ENCODE assay signal across 23 cellular contexts in genomic region chr6:38339914-38340313, GRCh38.
A peak's percentile ranks its signal among the peaks of the same experiment; 100 is the strongest.
DNase-seq lines count a peak whose midpoint lies in the region; ATAC-seq, FAIRE-seq and TF ChIP-seq lines count a peak whose summit lies in the region.
"Had no signal": no experiment of that assay in that cellular context is flagged by ENCODE, and none has a peak within 500 bp of the region (broad histone marks: within the 10 kb centered on the region; RNA-seq: fewer than 3 reads in every experiment).

No MANE protein-coding gene starts in this region.

- TF ChIP-seq POLR2A in K562 (conservative IDR thresholded peaks at IDR 0.05) (no peak), HepG2 (IDR thresholded peaks at IDR 0.05; ENCODE audit: insufficient read depth in 1 of 2, low read depth in 2 of 2, low read length in 2 of 2) (no peak)

- TF ChIP-seq EP300 in K562 (IDR thresholded peaks at IDR 0.05; ENCODE audit: low read length) (no peak), HepG2 (IDR thresholded peaks at IDR 0.05; ENCODE audit: low read depth in 2 of 2, low read length in 2 of 2) (no peak), HepG2 (CRISPR knock-in tag; IDR thresholded peaks at IDR 0.05; ENCODE audit: borderline replicate concordance) (no peak)

- H2AFZ ChIP-seq in K562 (ENCODE audit: low read depth, low read length) (no peak overlapping the region), HepG2 (ENCODE audit: low read length) (no peak overlapping the region)

- no peaks in the 10 kb centered on the region for H3K9me3 ChIP-seq in K562 (replicated peaks; ENCODE audit: control insufficient read depth, insufficient read depth, low read depth, low read length)
- H3K9me3 ChIP-seq in HepG2 (ENCODE audit: low read length), result no peaks in the 10 kb centered on the region
- no peaks in the 10 kb centered on the region for H3K9me3 ChIP-seq in ascending aorta
- H3K9me3 ChIP-seq: A549, Caco-2 had no signal

- TF ChIP-seq CTCF in D721Med (IDR thresholded peaks at IDR 0.05; ENCODE audit: insufficient read depth, missing control alignments) (no peak), K562 (IDR thresholded peaks at IDR 0.05 in 2 of 3, conservative IDR thresholded peaks at IDR 0.05 in 1 of 3; ENCODE audit: insufficient read depth in 2 of 3, low read depth in 1 of 3, low read length in 3 of 3) (no peak), HepG2 (CRISPR knock-in tag; IDR thresholded peaks at IDR 0.05) (no peak), ascending aorta (IDR thresholded peaks at IDR 0.05) (no peak)

- ATAC-seq in K562, result no peak
- no peak for ATAC-seq in HepG2
- ATAC-seq: A549; CD8-positive, alpha-beta T cell; GM12878 had no signal

- FAIRE-seq in D721Med (lab: Jason Lieb, UNC) (peak; percentile 69), K562 (lab: Jason Lieb, UNC) (no peak), HepG2 (lab: Jason Lieb, UNC) (no peak)
- FAIRE-seq: A549, GM12878, GM12892 had no signal

- intact Hi-C loops in K562 (cut with micrococcal nuclease) (no loop called here), HepG2 (cut with micrococcal nuclease; ENCODE audit: unreplicated experiment) (no loop called here), ascending aorta (cut with DNase I) (no loop called here)

- H3K36me3 ChIP-seq in K562 (ENCODE audit: control insufficient read depth, insufficient read depth, low read length) (no peaks in the 10 kb centered on the region), HepG2 (replicated peaks in 1 of 2; ENCODE audit: control insufficient read depth in 1 of 2, insufficient read depth in 2 of 2, low read length in 2 of 2) (no peaks in the 10 kb centered on the region), ascending aorta (no peaks in the 10 kb centered on the region)

- 1% methylated on average over 3 of the region's 3 CpGs for WGBS in K562 (ENCODE audit: insufficient coverage, low coverage, missing lambda C conversion rate)
- 49% methylated on average over 3 of the region's 3 CpGs for WGBS in HepG2 (ENCODE audit: low lambda C conversion rate)

- no peaks in the 10 kb centered on the region for H4K20me1 ChIP-seq in K562 (replicated peaks; ENCODE audit: control insufficient read depth, insufficient read depth, low read length)
- no peaks in the 10 kb centered on the region for H4K20me1 ChIP-seq in HepG2 (ENCODE audit: insufficient read depth, low read length)
- H4K20me1 ChIP-seq: BLaER1 treated with 17β-estradiol and CSF1 and Interleukin-3, amounts not matched to agents 10 nM and 100 nM had no signal

- H3K4me3 ChIP-seq in K562 (no peak overlapping the region), HepG2 (replicated peaks in 1 of 3; ENCODE audit: insufficient read depth in 1 of 3, low read depth in 2 of 3, low read length in 3 of 3) (no peak overlapping the region), ascending aorta (no peak overlapping the region)
- H3K4me3 ChIP-seq: A549; BLaER1 treated with 17β-estradiol and CSF1 and Interleukin-3, amounts not matched to agents 10 nM and 100 nM; GM12878 had no signal

- no peak for DNase-seq in D721Med (ENCODE audit: insufficient read length, low spot score)
- no peak for DNase-seq in K562 (ENCODE audit: extremely low read depth in 1 of 4, low spot score in 3 of 4)
- DNase-seq in HepG2 (ENCODE audit: low spot score), result no peak
- DNase-seq in ascending aorta (ENCODE audit: low spot score in 2 of 2), result no peak
- DNase-seq in NCI-H2227 treated with DMSO at 0.1 percent for 48 hours (lab: John Stamatoyannopoulos, UW), result no peak
- DNase-seq: AML-193; Caco-2; Calu3; CD4-positive, alpha-beta T cell; CD8-positive, alpha-beta T cell; DMS 273 treated with DMSO at 0.1 percent for 48 hours; DMS153; DMS53; DMS79; DND-41; EL; GDM1 had no signal

- H3K9me1 ChIP-seq in K562 (ENCODE audit: control insufficient read depth, insufficient read depth, low read length), result no peaks in the 10 kb centered on the region

- H3K27ac ChIP-seq in K562 (ENCODE audit: extremely low read depth, low read depth, low read length), result no peak overlapping the region
- no peak overlapping the region for H3K27ac ChIP-seq in HepG2 (ENCODE audit: extremely low read length, insufficient read depth, low read length)
- H3K27ac ChIP-seq in ascending aorta, result no peak overlapping the region
- H3K27ac ChIP-seq: 22Rv1; BLaER1 treated with 17β-estradiol and CSF1 and Interleukin-3, amounts not matched to agents 10 nM and 100 nM; C4-2B had no signal

- BruUV-seq in K562 (replicated peaks; lab: Mats Ljungman, UMichigan) (no TSS peak), HepG2 (replicated peaks; lab: Mats Ljungman, UMichigan) (no TSS peak)

- no peak overlapping the region for H3K4me2 ChIP-seq in K562 (ENCODE audit: insufficient read depth, low read length)
- H3K4me2 ChIP-seq in HepG2 (ENCODE audit: low read depth, low read length), result no peak overlapping the region
- H3K4me2 ChIP-seq: A549; BLaER1 treated with 17β-estradiol and CSF1 and Interleukin-3, amounts not matched to agents 10 nM and 100 nM had no signal

- H3K4me1 ChIP-seq in K562 (replicated peaks in 1 of 2; ENCODE audit: control insufficient read depth in 2 of 2, insufficient read depth in 2 of 2, low read length in 2 of 2) (no peaks in the 10 kb centered on the region), HepG2 (ENCODE audit: insufficient read depth, low read length) (no peaks in the 10 kb centered on the region; the same call in 1 of the 2 replicates), ascending aorta (no peaks in the 10 kb centered on the region)
- H3K4me1 ChIP-seq: BLaER1 treated with 17β-estradiol and CSF1 and Interleukin-3, amounts not matched to agents 10 nM and 100 nM; Caco-2 had no signal

- in situ Hi-C loops in K562 (cut with MboI) (no loop called here), HepG2 (cut with HindIII; ENCODE audit: extremely low pct_ligation_motif_present, low pct_unique_long_range_greater_than_20kb) (no loop called here)

- POLR2A ChIA-PET in K562 (lab: Yijun Ruan, JAX), result no interaction called here
- POLR2A ChIA-PET in HepG2 (lab: Yijun Ruan, JAX), result no interaction called here

- no peak overlapping the region for H3K9ac ChIP-seq in K562 (ENCODE audit: insufficient read depth in 1 of 2, low read depth in 2 of 2, low read length in 2 of 2)
- H3K9ac ChIP-seq in HepG2 (ENCODE audit: insufficient read depth, low read depth, low read length), result no peak overlapping the region
- H3K9ac ChIP-seq: BLaER1 treated with 17β-estradiol and CSF1 and Interleukin-3, amounts not matched to agents 10 nM and 100 nM had no signal

- H3K79me2 ChIP-seq in K562 (ENCODE audit: control insufficient read depth, insufficient read depth, low read length) (no peaks in the 10 kb centered on the region), HepG2 (ENCODE audit: insufficient read depth, low read length) (no peaks in the 10 kb centered on the region)

- H3K27me3 ChIP-seq in K562 (ENCODE audit: control insufficient read depth in 2 of 2, insufficient read depth in 2 of 2, low read length in 2 of 2), result no peaks in the 10 kb centered on the region; a peak in 2 of 5 replicates
- no peaks in the 10 kb centered on the region for H3K27me3 ChIP-seq in HepG2 (ENCODE audit: control insufficient read depth in 1 of 2, insufficient read depth in 2 of 2, low read length in 2 of 2)
- H3K27me3 ChIP-seq in ascending aorta, result no peaks in the 10 kb centered on the region
- H3K27me3 ChIP-seq: BLaER1 treated with 17β-estradiol and CSF1 and Interleukin-3, amounts not matched to agents 10 nM and 100 nM had no signal

- TF ChIP-seq RAD21 in K562 (CRISPR knock-in tag; conservative IDR thresholded peaks at IDR 0.05 in 1 of 2, IDR thresholded peaks at IDR 0.05 in 1 of 2), result no peak
- no peak for TF ChIP-seq RAD21 in HepG2 (CRISPR knock-in tag; IDR thresholded peaks at IDR 0.05)

- CTCF ChIA-PET in K562 (lab: Yijun Ruan, JAX; ENCODE audit: low intra/inter-chr PET ratio), result no interaction called here
- CTCF ChIA-PET in HepG2 (lab: Yijun Ruan, JAX; ENCODE audit: low intra/inter-chr PET ratio, low total read pairs), result no interaction called here

TF ChIP-seq in K562, 482 proteins besides CTCF, POLR2A, EP300 and RAD21 (continues in another document):
- no peak for TF ChIP-seq TFE3 (CRISPR knock-in tag; IDR thresholded peaks at IDR 0.05)
- no peak for TF ChIP-seq ESRRA (IDR thresholded peaks at IDR 0.05; ENCODE audit: borderline replicate concordance, low read depth)
- TF ChIP-seq PTRF (tag; IDR thresholded peaks at IDR 0.05), result no peak
- TF ChIP-seq RBM39 (optimal IDR thresholded peaks at IDR 0.05; ENCODE audit: low read depth, low read length), result no peak

TF ChIP-seq in HepG2, 621 proteins besides CTCF, POLR2A, EP300 and RAD21:
- TF ChIP-seq MAFK (conservative IDR thresholded peaks at IDR 0.05 in 1 of 2, IDR thresholded peaks at IDR 0.05 in 1 of 2; ENCODE audit: low read length in 2 of 2) (peak; percentile 28 to 50; a peak in 1 of 4 replicates), PHF5A (CRISPR knock-in tag; IDR thresholded peaks at IDR 0.05; ENCODE audit: low read depth, unreplicated experiment) (no peak), FOXP1 (IDR thresholded peaks at IDR 0.05) (no peak), FOXP1 (CRISPR knock-in tag; IDR thresholded peaks at IDR 0.05) (no peak), ZNF749 (CRISPR knock-in tag; IDR thresholded peaks at IDR 0.05; ENCODE audit: borderline replicate concordance) (no peak), ZFP62 (CRISPR knock-in tag; IDR thresholded peaks at IDR 0.05) (no peak), GPBP1L1 (CRISPR knock-in tag; IDR thresholded peaks at IDR 0.05) (no peak)
TF ChIP-seq in HepG2: peak in this region for 1.
